Comparison of ENCODE assay signal across 15 cellular contexts in the genomic region with DNA sequence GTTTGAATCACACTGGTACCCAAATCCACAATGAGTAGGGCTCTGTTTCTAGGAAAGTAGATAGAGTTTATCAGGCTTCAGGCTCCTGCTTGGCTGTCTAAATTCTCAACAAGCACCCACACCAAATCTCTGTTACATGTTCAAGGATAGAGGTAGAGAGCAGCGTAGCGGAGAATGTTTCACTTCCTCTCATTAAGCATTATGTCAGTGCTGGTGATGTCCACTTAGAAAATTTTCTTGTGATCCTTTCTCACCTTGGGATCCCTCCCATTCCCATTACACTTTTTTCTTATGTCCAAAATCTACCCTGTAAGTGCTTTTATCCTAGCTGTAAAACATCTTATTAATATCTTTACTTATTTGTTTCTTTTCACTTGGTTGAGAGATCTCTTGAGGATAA. TPM values are rescaled to one million over a fixed set of nuclear protein-coding genes. Genes with fewer than 3 reads are reported as not detected.
DNase-seq lines count a peak whose midpoint lies in the region; ATAC-seq and TF ChIP-seq lines count a peak whose summit lies in the region.
"Had no signal": no experiment of that assay in that cellular context is flagged by ENCODE, and none has a peak within 500 bp of the region (broad histone marks: within the 10 kb centered on the region; RNA-seq: fewer than 3 reads in every experiment).

No MANE protein-coding gene starts in this region.

- peak; percentile 100 for ATAC-seq in GM18868 (IDR thresholded peaks at IDR 0.05; ENCODE audit: unreplicated experiment)
- peak; percentile 78 for ATAC-seq in GM21619 (IDR thresholded peaks at IDR 0.05; ENCODE audit: unreplicated experiment)
- ATAC-seq in HG03159 (IDR thresholded peaks at IDR 0.05; ENCODE audit: unreplicated experiment): peak; percentile 76
- peak; percentile 86 to 92 for ATAC-seq in stimulated activated naive B cell treated with anti-CD40 and anti-IgM and Interleukin-4, amounts not matched to agents 10 μg/mL and 1 μg/mL and 100 μg/mL, for 72 hours (replicated peaks)
- no peak for ATAC-seq in SK-N-SH treated with all-trans-retinoic acid at 6 μM for 48 hours
- ATAC-seq: left cardiac atrium had no signal

- no peak overlapping the region for H3K4me3 Mint-ChIP-seq in stimulated activated naive B cell treated with anti-CD40 and anti-IgM and Interleukin-4, amounts not matched to agents 10 μg/mL and 1 μg/mL and 100 μg/mL, for 72 hours
- H3K4me3 Mint-ChIP-seq in endothelial cell (ENCODE audit: unreplicated experiment): no peak overlapping the region
- H3K4me3 Mint-ChIP-seq: CD14-positive monocyte; dendritic cell treated with granulocyte-macrophage colony-stimulating factor and Interleukin-4, amounts not matched to agents 40 ng/mL and 50 ng/mL, for 4 days had no signal

- peaks cover 8 to 14% of the 10 kb centered on the region in 2 donors for H3K4me1 Mint-ChIP-seq in stimulated activated naive B cell treated with anti-CD40 and anti-IgM and Interleukin-4, amounts not matched to agents 10 μg/mL and 1 μg/mL and 100 μg/mL, for 72 hours
- no peaks in the 10 kb centered on the region for H3K4me1 Mint-ChIP-seq in endothelial cell (ENCODE audit: unreplicated experiment)
- H3K4me1 Mint-ChIP-seq: CD14-positive monocyte had no signal

- H3K36me3 ChIP-seq in adrenal gland (replicated peaks in 1 of 2): no peaks in the 10 kb centered on the region
- H3K36me3 ChIP-seq: HAP-1, ovary had no signal

- TF ChIP-seq CTCF in endothelial cell (IDR thresholded peaks at IDR 0.05; ENCODE audit: unreplicated experiment): no peak
- TF ChIP-seq CTCF in adrenal gland (IDR thresholded peaks at IDR 0.05): no peak

- peaks cover 3 to 12% of the 10 kb centered on the region in 2 donors for H3K36me3 Mint-ChIP-seq in stimulated activated naive B cell treated with anti-CD40 and anti-IgM and Interleukin-4, amounts not matched to agents 10 μg/mL and 1 μg/mL and 100 μg/mL, for 72 hours
- H3K36me3 Mint-ChIP-seq in endothelial cell (ENCODE audit: low read depth, unreplicated experiment): no peaks in the 10 kb centered on the region
- H3K36me3 Mint-ChIP-seq: CD14-positive monocyte had no signal

- no peak for DNase-seq in stimulated activated naive B cell treated with anti-CD40 and anti-IgM and Interleukin-4, amounts not matched to agents 10 μg/mL and 1 μg/mL and 100 μg/mL, for 72 hours
- DNase-seq in endothelial cell (ENCODE audit: low spot score): no peak
- DNase-seq in NCI-H2227 (lab: John Stamatoyannopoulos, UW; ENCODE audit: unreplicated experiment): no peak
- no peak for DNase-seq in adrenal gland
- DNase-seq: activated effector memory CD4-positive, alpha-beta T cell treated with anti-CD3 and anti-CD28 coated beads, Interleukin-2, amount 50 U/mL, for 16 hours; left cardiac atrium; ovary; SHP77 treated with DMSO at 0.1 percent for 48 hours had no signal

- intact Hi-C loops in adrenal gland (cut with DNase I): no loop called here

- H3K9me3 Mint-ChIP-seq in stimulated activated naive B cell treated with anti-CD40 and anti-IgM and Interleukin-4, amounts not matched to agents 10 μg/mL and 1 μg/mL and 100 μg/mL, for 72 hours: peaks cover 7 to 8% of the 10 kb centered on the region in 2 donors
- H3K9me3 Mint-ChIP-seq in endothelial cell (ENCODE audit: unreplicated experiment): no peaks in the 10 kb centered on the region

- no peaks in the 10 kb centered on the region for H3K27me3 Mint-ChIP-seq in stimulated activated naive B cell treated with anti-CD40 and anti-IgM and Interleukin-4, amounts not matched to agents 10 μg/mL and 1 μg/mL and 100 μg/mL, for 72 hours
- H3K27me3 Mint-ChIP-seq in endothelial cell (ENCODE audit: unreplicated experiment): no peaks in the 10 kb centered on the region
- H3K27me3 Mint-ChIP-seq: dendritic cell treated with granulocyte-macrophage colony-stimulating factor and Interleukin-4, amounts not matched to agents 40 ng/mL and 50 ng/mL, for 4 days had no signal

- H3K27ac Mint-ChIP-seq in stimulated activated naive B cell treated with anti-CD40 and anti-IgM and Interleukin-4, amounts not matched to agents 10 μg/mL and 1 μg/mL and 100 μg/mL, for 72 hours: no peak overlapping the region
- H3K27ac Mint-ChIP-seq in endothelial cell (ENCODE audit: unreplicated experiment): no peak overlapping the region
- H3K27ac Mint-ChIP-seq: CD14-positive monocyte; dendritic cell treated with granulocyte-macrophage colony-stimulating factor and Interleukin-4, amounts not matched to agents 40 ng/mL and 50 ng/mL, for 4 days had no signal

- H3K27ac ChIP-seq in adrenal gland: no peak overlapping the region
- H3K27ac ChIP-seq: ovary had no signal

- H3K4me1 ChIP-seq in adrenal gland (replicated peaks in 1 of 2): no peaks in the 10 kb centered on the region
- H3K4me1 ChIP-seq: HAP-1 had no signal

- H3K4me3 ChIP-seq in adrenal gland: no peak overlapping the region
- H3K4me3 ChIP-seq: HAP-1, ovary had no signal

- WGBS in adrenal gland, 4 donors: 82 to 96% (median 91%) methylated on average over 2 of the region's 2 CpGs

- H3K9me3 ChIP-seq in adrenal gland (replicated peaks in 1 of 3): no peaks in the 10 kb centered on the region
- H3K9me3 ChIP-seq: HAP-1, ovary had no signal

- TF ChIP-seq POLR2A in adrenal gland (IDR thresholded peaks at IDR 0.05): no peak

- H3K27me3 ChIP-seq in adrenal gland: no peaks in the 10 kb centered on the region
- H3K27me3 ChIP-seq: ovary had no signal

TF ChIP-seq in SK-N-SH treated with all-trans-retinoic acid at 6 μM for 48 hours, 23 proteins besides CTCF, POLR2A, EP300 and RAD21:
- no peak for TF ChIP-seq ISL1 (CRISPR knock-in tag; IDR thresholded peaks at IDR 0.05)
- no peak for TF ChIP-seq GLIS3 (CRISPR knock-in tag; IDR thresholded peaks at IDR 0.05)
- TF ChIP-seq CSDC2 (CRISPR knock-in tag; IDR thresholded peaks at IDR 0.05): no peak
- TF ChIP-seq, protein P1, sequence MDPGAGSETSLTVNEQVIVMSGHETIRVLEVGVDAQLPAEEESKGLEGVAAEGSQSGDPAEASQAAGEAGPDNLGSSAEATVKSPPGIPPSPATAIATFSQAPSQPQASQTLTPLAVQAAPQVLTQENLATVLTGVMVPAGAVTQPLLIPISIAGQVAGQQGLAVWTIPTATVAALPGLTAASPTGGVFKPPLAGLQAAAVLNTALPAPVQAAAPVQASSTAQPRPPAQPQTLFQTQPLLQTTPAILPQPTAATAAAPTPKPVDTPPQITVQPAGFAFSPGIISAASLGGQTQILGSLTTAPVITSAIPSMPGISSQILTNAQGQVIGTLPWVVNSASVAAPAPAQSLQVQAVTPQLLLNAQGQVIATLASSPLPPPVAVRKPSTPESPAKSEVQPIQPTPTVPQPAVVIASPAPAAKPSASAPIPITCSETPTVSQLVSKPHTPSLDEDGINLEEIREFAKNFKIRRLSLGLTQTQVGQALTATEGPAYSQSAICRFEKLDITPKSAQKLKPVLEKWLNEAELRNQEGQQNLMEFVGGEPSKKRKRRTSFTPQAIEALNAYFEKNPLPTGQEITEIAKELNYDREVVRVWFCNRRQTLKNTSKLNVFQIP (CRISPR knock-in tag; IDR thresholded peaks at IDR 0.05; ENCODE audit: borderline replicate concordance, low read depth): no peak
- TF ChIP-seq ARNTL (CRISPR knock-in tag; IDR thresholded peaks at IDR 0.05; ENCODE audit: borderline replicate concordance, low read depth): no peak

RNA-seq across cellular contexts. Expression of gene GCSAM, which starts 34.7 kb away (rescaled TPM):
- not detected for total RNA-seq in endothelial cell (ENCODE audit: unreplicated experiment)
- total RNA-seq in adrenal gland: 1 to 10 TPM in 1 of 8 donors, under 1 TPM in 3, not detected in 4; 0.18 to 1.8 (median 0.47) TPM
- polyA plus RNA-seq in adrenal gland: under 1 TPM in 2 of 3 donors, not detected in 1; 0.07 to 0.26 TPM
